ENCODE assay signal across 1 cellular context in the genomic region with DNA sequence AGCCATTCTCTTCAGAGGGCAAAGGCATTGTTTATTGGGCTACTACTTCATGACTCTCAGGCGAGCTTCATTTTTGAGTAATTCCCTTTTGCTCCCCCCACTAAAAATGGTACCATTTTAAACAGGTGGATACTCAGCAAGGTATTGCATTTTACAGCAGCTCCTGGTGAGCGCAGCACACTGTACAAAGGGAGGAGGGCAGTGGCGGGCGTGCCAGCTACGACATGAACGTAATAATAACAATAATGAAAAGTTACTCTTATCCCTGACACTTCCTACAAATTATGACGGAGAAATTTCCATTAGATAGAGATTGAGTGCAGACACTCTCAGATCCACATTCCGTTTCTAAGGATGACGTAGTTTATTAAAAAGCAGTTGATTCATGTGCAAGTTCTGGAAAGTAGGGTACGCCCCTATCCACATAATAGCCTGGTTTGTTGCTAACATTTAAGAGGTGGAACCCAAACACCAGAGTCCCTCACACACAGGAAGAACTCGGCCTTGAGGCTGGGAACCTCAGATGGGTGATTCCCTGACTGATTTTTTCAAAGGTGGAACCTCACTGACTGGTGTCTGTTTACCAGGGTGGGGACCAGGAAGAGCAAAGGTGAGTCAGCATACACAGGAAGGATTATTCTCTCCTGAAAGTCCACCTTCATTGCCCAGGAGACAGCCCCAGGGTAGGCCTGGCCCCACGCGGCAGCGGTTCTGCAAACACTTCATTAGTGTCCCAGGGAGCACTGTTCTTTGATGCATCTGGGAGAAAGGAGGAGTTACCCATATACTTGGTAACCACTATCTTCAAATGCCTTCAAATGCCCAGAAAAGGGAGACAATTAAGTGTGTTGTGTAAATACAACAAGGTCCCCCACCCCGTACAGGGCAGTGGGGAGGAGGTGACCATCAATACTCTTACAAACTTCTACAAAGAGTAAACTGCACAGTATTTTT.
TF ChIP-seq lines count a peak whose summit lies in the region.

No MANE protein-coding gene starts in this region.

TF ChIP-seq in HepG2, 621 proteins besides CTCF, POLR2A, EP300 and RAD21 (continued from another document and continues in another):
- TF ChIP-seq ZHX2 (IDR thresholded peaks at IDR 0.05; ENCODE audit: low read depth) (no peak), ZHX2 (CRISPR knock-in tag; IDR thresholded peaks at IDR 0.05; ENCODE audit: borderline replicate concordance) (no peak; the same call in 1 of the 2 replicates), KAT2B (IDR thresholded peaks at IDR 0.05; ENCODE audit: borderline replicate concordance, low read depth, low read length) (no peak), ZNF431 (CRISPR knock-in tag; IDR thresholded peaks at IDR 0.05; ENCODE audit: borderline replicate concordance, low read depth) (no peak), FOXK1 (CRISPR knock-in tag; IDR thresholded peaks at IDR 0.05; ENCODE audit: borderline replicate concordance, low read depth) (peak; percentile 74; the same call in 1 of the 2 replicates), PRMT3 (CRISPR knock-in tag; IDR thresholded peaks at IDR 0.05; ENCODE audit: borderline replicate concordance, low read depth) (no peak), MED8 (CRISPR knock-in tag; IDR thresholded peaks at IDR 0.05; ENCODE audit: insufficient replicate concordance) (peak; percentile 52), BRF2 (CRISPR knock-in tag; IDR thresholded peaks at IDR 0.05) (no peak), TFE3 (CRISPR knock-in tag; IDR thresholded peaks at IDR 0.05) (peak; percentile 75), HNRNPL (IDR thresholded peaks at IDR 0.05; ENCODE audit: low read depth, low read length) (0 out of 2 replicates have a peak, but pooled peaks have one; percentile 21), ZNF879 (CRISPR knock-in tag; IDR thresholded peaks at IDR 0.05) (no peak), ZFX (CRISPR knock-in tag; IDR thresholded peaks at IDR 0.05; ENCODE audit: low read depth) (peak; percentile 81), ZNF773 (CRISPR knock-in tag; IDR thresholded peaks at IDR 0.05; ENCODE audit: borderline replicate concordance) (no peak), ZFP41 (CRISPR knock-in tag; IDR thresholded peaks at IDR 0.05; ENCODE audit: borderline replicate concordance) (no peak), ZNF382 (CRISPR knock-in tag; IDR thresholded peaks at IDR 0.05; ENCODE audit: borderline replicate concordance) (no peak), NR1H2 (CRISPR knock-in tag; IDR thresholded peaks at IDR 0.05; ENCODE audit: borderline replicate concordance, low read depth) (no peak), ZNF75D (CRISPR knock-in tag; IDR thresholded peaks at IDR 0.05; ENCODE audit: borderline replicate concordance) (no peak), ZNF235 (CRISPR knock-in tag; IDR thresholded peaks at IDR 0.05; ENCODE audit: borderline replicate concordance) (no peak), KDM3A (CRISPR knock-in tag; IDR thresholded peaks at IDR 0.05; ENCODE audit: low read depth) (peak; percentile 74), ZNF713 (CRISPR knock-in tag; IDR thresholded peaks at IDR 0.05) (no peak), POLR2AphosphoS5 (IDR thresholded peaks at IDR 0.05; ENCODE audit: low read depth, low read length) (no peak), ZBTB44 (CRISPR knock-in tag; IDR thresholded peaks at IDR 0.05) (no peak), MBNL3 (CRISPR knock-in tag; conservative IDR thresholded peaks at IDR 0.05) (no peak)
- TF ChIP-seq, protein P1, sequence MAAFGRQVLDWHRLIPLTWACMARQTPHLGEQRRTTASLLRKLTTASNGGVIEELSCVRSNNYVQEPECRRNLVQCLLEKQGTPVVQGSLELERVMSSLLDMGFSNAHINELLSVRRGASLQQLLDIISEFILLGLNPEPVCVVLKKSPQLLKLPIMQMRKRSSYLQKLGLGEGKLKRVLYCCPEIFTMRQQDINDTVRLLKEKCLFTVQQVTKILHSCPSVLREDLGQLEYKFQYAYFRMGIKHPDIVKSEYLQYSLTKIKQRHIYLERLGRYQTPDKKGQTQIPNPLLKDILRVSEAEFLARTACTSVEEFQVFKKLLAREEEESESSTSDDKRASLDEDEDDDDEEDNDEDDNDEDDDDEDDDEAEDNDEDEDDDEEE (CRISPR knock-in tag; IDR thresholded peaks at IDR 0.05): no peak
- TF ChIP-seq, protein P2, sequence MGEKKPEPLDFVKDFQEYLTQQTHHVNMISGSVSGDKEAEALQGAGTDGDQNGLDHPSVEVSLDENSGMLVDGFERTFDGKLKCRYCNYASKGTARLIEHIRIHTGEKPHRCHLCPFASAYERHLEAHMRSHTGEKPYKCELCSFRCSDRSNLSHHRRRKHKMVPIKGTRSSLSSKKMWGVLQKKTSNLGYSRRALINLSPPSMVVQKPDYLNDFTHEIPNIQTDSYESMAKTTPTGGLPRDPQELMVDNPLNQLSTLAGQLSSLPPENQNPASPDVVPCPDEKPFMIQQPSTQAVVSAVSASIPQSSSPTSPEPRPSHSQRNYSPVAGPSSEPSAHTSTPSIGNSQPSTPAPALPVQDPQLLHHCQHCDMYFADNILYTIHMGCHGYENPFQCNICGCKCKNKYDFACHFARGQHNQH (CRISPR knock-in tag; IDR thresholded peaks at IDR 0.05): peak; percentile 97
- TF ChIP-seq, protein P3, sequence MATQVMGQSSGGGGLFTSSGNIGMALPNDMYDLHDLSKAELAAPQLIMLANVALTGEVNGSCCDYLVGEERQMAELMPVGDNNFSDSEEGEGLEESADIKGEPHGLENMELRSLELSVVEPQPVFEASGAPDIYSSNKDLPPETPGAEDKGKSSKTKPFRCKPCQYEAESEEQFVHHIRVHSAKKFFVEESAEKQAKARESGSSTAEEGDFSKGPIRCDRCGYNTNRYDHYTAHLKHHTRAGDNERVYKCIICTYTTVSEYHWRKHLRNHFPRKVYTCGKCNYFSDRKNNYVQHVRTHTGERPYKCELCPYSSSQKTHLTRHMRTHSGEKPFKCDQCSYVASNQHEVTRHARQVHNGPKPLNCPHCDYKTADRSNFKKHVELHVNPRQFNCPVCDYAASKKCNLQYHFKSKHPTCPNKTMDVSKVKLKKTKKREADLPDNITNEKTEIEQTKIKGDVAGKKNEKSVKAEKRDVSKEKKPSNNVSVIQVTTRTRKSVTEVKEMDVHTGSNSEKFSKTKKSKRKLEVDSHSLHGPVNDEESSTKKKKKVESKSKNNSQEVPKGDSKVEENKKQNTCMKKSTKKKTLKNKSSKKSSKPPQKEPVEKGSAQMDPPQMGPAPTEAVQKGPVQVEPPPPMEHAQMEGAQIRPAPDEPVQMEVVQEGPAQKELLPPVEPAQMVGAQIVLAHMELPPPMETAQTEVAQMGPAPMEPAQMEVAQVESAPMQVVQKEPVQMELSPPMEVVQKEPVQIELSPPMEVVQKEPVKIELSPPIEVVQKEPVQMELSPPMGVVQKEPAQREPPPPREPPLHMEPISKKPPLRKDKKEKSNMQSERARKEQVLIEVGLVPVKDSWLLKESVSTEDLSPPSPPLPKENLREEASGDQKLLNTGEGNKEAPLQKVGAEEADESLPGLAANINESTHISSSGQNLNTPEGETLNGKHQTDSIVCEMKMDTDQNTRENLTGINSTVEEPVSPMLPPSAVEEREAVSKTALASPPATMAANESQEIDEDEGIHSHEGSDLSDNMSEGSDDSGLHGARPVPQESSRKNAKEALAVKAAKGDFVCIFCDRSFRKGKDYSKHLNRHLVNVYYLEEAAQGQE (IDR thresholded peaks at IDR 0.05; ENCODE audit: borderline replicate concordance in 1 of 2, low read depth in 1 of 2, low read length in 2 of 2): no peak
- TF ChIP-seq, protein P4, sequence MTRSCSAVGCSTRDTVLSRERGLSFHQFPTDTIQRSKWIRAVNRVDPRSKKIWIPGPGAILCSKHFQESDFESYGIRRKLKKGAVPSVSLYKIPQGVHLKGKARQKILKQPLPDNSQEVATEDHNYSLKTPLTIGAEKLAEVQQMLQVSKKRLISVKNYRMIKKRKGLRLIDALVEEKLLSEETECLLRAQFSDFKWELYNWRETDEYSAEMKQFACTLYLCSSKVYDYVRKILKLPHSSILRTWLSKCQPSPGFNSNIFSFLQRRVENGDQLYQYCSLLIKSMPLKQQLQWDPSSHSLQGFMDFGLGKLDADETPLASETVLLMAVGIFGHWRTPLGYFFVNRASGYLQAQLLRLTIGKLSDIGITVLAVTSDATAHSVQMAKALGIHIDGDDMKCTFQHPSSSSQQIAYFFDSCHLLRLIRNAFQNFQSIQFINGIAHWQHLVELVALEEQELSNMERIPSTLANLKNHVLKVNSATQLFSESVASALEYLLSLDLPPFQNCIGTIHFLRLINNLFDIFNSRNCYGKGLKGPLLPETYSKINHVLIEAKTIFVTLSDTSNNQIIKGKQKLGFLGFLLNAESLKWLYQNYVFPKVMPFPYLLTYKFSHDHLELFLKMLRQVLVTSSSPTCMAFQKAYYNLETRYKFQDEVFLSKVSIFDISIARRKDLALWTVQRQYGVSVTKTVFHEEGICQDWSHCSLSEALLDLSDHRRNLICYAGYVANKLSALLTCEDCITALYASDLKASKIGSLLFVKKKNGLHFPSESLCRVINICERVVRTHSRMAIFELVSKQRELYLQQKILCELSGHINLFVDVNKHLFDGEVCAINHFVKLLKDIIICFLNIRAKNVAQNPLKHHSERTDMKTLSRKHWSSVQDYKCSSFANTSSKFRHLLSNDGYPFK (CRISPR knock-in tag; IDR thresholded peaks at IDR 0.05; ENCODE audit: borderline replicate concordance): no peak
